22 cellular contexts compared by ENCODE assay signal in genomic region chr5:158740358-158740757, GRCh38.
DNase-seq lines count a peak whose midpoint lies in the region; ATAC-seq, FAIRE-seq and TF ChIP-seq lines count a peak whose summit lies in the region.
"Had no signal": no experiment of that assay in that cellular context is flagged by ENCODE, and none has a peak within 500 bp of the region (broad histone marks: within the 10 kb centered on the region; RNA-seq: fewer than 3 reads in every experiment).

No MANE protein-coding gene starts in this region.

- no peak for DNase-seq in GM23248
- DNase-seq in adipocyte (ENCODE audit: low read depth): no peak
- no peak for DNase-seq in neural progenitor cell (ENCODE audit: low spot score)
- no peak for DNase-seq in HepG2 (ENCODE audit: low spot score)
- DNase-seq in aorta: no peak
- DNase-seq in NCI-H524 (lab: John Stamatoyannopoulos, UW): no peak
- DNase-seq: CD8-positive, alpha-beta memory T cell; DMS79 treated with DMSO at 0.1 percent for 48 hours; GF-D8; Kasumi-1; NCI-H1105 treated with DMSO at 0.1 percent for 48 hours; NCI-H146; NCI-H1930; NCI-H2107; NCI-H524 treated with DMSO at 0.1 percent for 48 hours; NCI-H774; PC-9; RPMI8226 had no signal

- peaks cover 2% of the 10 kb centered on the region for H3K27me3 Mint-ChIP-seq in neural progenitor cell (ENCODE audit: insufficient read depth, low read depth)

- POLR2A ChIA-PET in HepG2 (lab: Yijun Ruan, JAX): no interaction called here

- ATAC-seq in HepG2: no peak
- ATAC-seq in aorta (ENCODE audit: low FRiP score): no peak
- ATAC-seq in GM19455 (IDR thresholded peaks at IDR 0.05; ENCODE audit: unreplicated experiment): no peak

- H2AFZ ChIP-seq in GM23248 (peak overlapping the region; percentile 43; the same call in 1 of the 2 replicates), neural progenitor cell (replicated peaks) (no peak overlapping the region), HepG2 (ENCODE audit: low read length) (no peak overlapping the region)
- H2AFZ ChIP-seq: PC-9 had no signal

- H3K4me1 ChIP-seq in GM23248 (ENCODE audit: insufficient read depth) (peaks cover 8% of the 10 kb centered on the region), adipocyte (ENCODE audit: control insufficient read depth, insufficient read depth, low read length) (peaks cover 24% of the 10 kb centered on the region), neural progenitor cell (no peaks in the 10 kb centered on the region), HepG2 (ENCODE audit: insufficient read depth, low read length) (no peaks in the 10 kb centered on the region), aorta (ENCODE audit: control insufficient read depth in 1 of 2, insufficient read depth in 2 of 2, low read length in 2 of 2) (peaks cover 0 to 5% of the 10 kb centered on the region in 2 donors)

- intact Hi-C loops in HepG2 (cut with micrococcal nuclease; ENCODE audit: unreplicated experiment) (no loop called here), aorta (cut with DNase I) (no loop called here)

- peaks cover 12% of the 10 kb centered on the region for H3K4me1 Mint-ChIP-seq in neural progenitor cell
- H3K4me1 Mint-ChIP-seq: CD14-positive monocyte; CD8-positive, alpha-beta memory T cell had no signal

- 79 to 89% methylated on average over 2 of the region's 2 CpGs for WGBS in GM23248 (ENCODE audit: low coverage in 1 of 2, low lambda C conversion rate in 2 of 2, missing lambda C conversion rate in 2 of 2), 2 experiments
- WGBS in HepG2 (ENCODE audit: low lambda C conversion rate): 75% methylated on average over 2 of the region's 2 CpGs
- 54 to 76% methylated on average over 2 of the region's 2 CpGs for WGBS in aorta, 2 donors

- H3K27me3 ChIP-seq in GM23248 (replicated peaks; ENCODE audit: insufficient read depth) (no peaks in the 10 kb centered on the region), adipocyte (replicated peaks; ENCODE audit: control insufficient read depth, insufficient read depth, low read length) (no peaks in the 10 kb centered on the region), neural progenitor cell (peaks cover 14% of the 10 kb centered on the region), HepG2 (ENCODE audit: control insufficient read depth in 1 of 2, insufficient read depth in 2 of 2, low read length in 2 of 2) (peaks cover 0 to 5% of the 10 kb centered on the region in 2 experiments; a peak in 1 of 5 replicates), aorta (ENCODE audit: control insufficient read depth in 1 of 2, insufficient read depth in 2 of 2, low read length in 1 of 2) (no peaks in the 10 kb centered on the region)

- H3K36me3 Mint-ChIP-seq in neural progenitor cell: no peaks in the 10 kb centered on the region
- H3K36me3 Mint-ChIP-seq: CD14-positive monocyte; CD8-positive, alpha-beta memory T cell had no signal

- CTCF ChIA-PET in HepG2 (lab: Yijun Ruan, JAX; ENCODE audit: low intra/inter-chr PET ratio, low total read pairs): no interaction called here

- H3K4me3 Mint-ChIP-seq in neural progenitor cell: no peak overlapping the region
- H3K4me3 Mint-ChIP-seq: CD14-positive monocyte; CD8-positive, alpha-beta memory T cell had no signal

- H3K9me3 Mint-ChIP-seq in neural progenitor cell: no peaks in the 10 kb centered on the region
- H3K9me3 Mint-ChIP-seq: CD8-positive, alpha-beta memory T cell had no signal

- H3K4me3 ChIP-seq in GM23248 (peak overlapping the region; percentile 27; the same call in 1 of the 2 replicates), adipocyte (ENCODE audit: low read length) (peak overlapping the region; percentile 25), neural progenitor cell (no peak overlapping the region), HepG2 (replicated peaks in 1 of 3; ENCODE audit: insufficient read depth in 1 of 3, low read depth in 2 of 3, low read length in 3 of 3) (no peak overlapping the region), aorta (ENCODE audit: low read length in 2 of 2) (no peak overlapping the region)
- H3K4me3 ChIP-seq: PC-9 had no signal

- H3F3A ChIP-seq in GM23248 (ENCODE audit: insufficient read depth): no peaks in the 10 kb centered on the region
- no peaks in the 10 kb centered on the region for H3F3A ChIP-seq in neural progenitor cell (ENCODE audit: low read depth)

- no peaks in the 10 kb centered on the region for H3K9me2 ChIP-seq in GM23248 (ENCODE audit: insufficient read depth)

- no peaks in the 10 kb centered on the region for H3K36me3 ChIP-seq in GM23248 (ENCODE audit: low read depth)
- H3K36me3 ChIP-seq in adipocyte (ENCODE audit: control insufficient read depth, insufficient read depth, low read length, severe bottlenecking): peaks cover 5% of the 10 kb centered on the region
- H3K36me3 ChIP-seq in neural progenitor cell: no peaks in the 10 kb centered on the region
- H3K36me3 ChIP-seq in HepG2 (replicated peaks in 1 of 2; ENCODE audit: control insufficient read depth in 1 of 2, insufficient read depth in 2 of 2, low read length in 2 of 2): no peaks in the 10 kb centered on the region
- H3K36me3 ChIP-seq in aorta (ENCODE audit: control insufficient read depth in 1 of 2, insufficient read depth in 2 of 2, low read length in 1 of 2): no peaks in the 10 kb centered on the region

- TF ChIP-seq EP300 in HepG2 (IDR thresholded peaks at IDR 0.05; ENCODE audit: low read depth in 2 of 2, low read length in 2 of 2): no peak
- no peak for TF ChIP-seq EP300 in HepG2 (CRISPR knock-in tag; IDR thresholded peaks at IDR 0.05; ENCODE audit: borderline replicate concordance)

- no peaks in the 10 kb centered on the region for H3K9me3 ChIP-seq in GM23248 (ENCODE audit: low read depth)
- no peaks in the 10 kb centered on the region for H3K9me3 ChIP-seq in adipocyte (ENCODE audit: control insufficient read depth, low read length)
- H3K9me3 ChIP-seq in neural progenitor cell (ENCODE audit: low read depth): no peaks in the 10 kb centered on the region
- no peaks in the 10 kb centered on the region for H3K9me3 ChIP-seq in HepG2 (ENCODE audit: low read length)
- no peaks in the 10 kb centered on the region for H3K9me3 ChIP-seq in aorta (ENCODE audit: control insufficient read depth, low read length)

- BruUV-seq in HepG2 (replicated peaks; lab: Mats Ljungman, UMichigan): no TSS peak

- no peak for TF ChIP-seq POLR2A in HepG2 (IDR thresholded peaks at IDR 0.05; ENCODE audit: insufficient read depth in 1 of 2, low read depth in 2 of 2, low read length in 2 of 2)

- peak overlapping the region; percentile 31; the same call in 1 of the 2 replicates for H3K9ac ChIP-seq in GM23248
- H3K9ac ChIP-seq in adipocyte (ENCODE audit: low read length): peak overlapping the region; percentile 60
- no peak overlapping the region for H3K9ac ChIP-seq in neural progenitor cell
- no peak overlapping the region for H3K9ac ChIP-seq in HepG2 (ENCODE audit: insufficient read depth, low read depth, low read length)

- FAIRE-seq in HepG2 (lab: Jason Lieb, UNC): no peak
- FAIRE-seq: GM12891, H54 had no signal

- no peak for TF ChIP-seq RAD21 in HepG2 (CRISPR knock-in tag; IDR thresholded peaks at IDR 0.05)

- no peak overlapping the region for H3K27ac ChIP-seq in GM23248
- no peak overlapping the region for H3K27ac ChIP-seq in neural progenitor cell
- no peak overlapping the region for H3K27ac ChIP-seq in HepG2 (ENCODE audit: extremely low read length, insufficient read depth, low read length)
- no peak overlapping the region for H3K27ac ChIP-seq in aorta (ENCODE audit: low read depth in 1 of 2, low read length in 2 of 2)
- H3K27ac ChIP-seq: PC-9 had no signal

- H4K20me1 ChIP-seq in GM23248 (ENCODE audit: insufficient read depth) (no peaks in the 10 kb centered on the region), neural progenitor cell (ENCODE audit: low read depth) (no peaks in the 10 kb centered on the region), HepG2 (ENCODE audit: insufficient read depth, low read length) (no peaks in the 10 kb centered on the region)

- no peak for TF ChIP-seq CTCF in neural progenitor cell (IDR thresholded peaks at IDR 0.05)
- no peak for TF ChIP-seq CTCF in HepG2 (CRISPR knock-in tag; IDR thresholded peaks at IDR 0.05)

- peaks cover 25% of the 10 kb centered on the region for H3K79me2 ChIP-seq in GM23248 (ENCODE audit: insufficient read depth)
- no peaks in the 10 kb centered on the region for H3K79me2 ChIP-seq in neural progenitor cell (ENCODE audit: low read depth)
- no peaks in the 10 kb centered on the region for H3K79me2 ChIP-seq in HepG2 (ENCODE audit: insufficient read depth, low read length)

- in situ Hi-C loops in GM23248 (cut with MboI): no loop called here
- in situ Hi-C loops in HepG2 (cut with HindIII; ENCODE audit: extremely low pct_ligation_motif_present, low pct_unique_long_range_greater_than_20kb): no loop called here

- peak overlapping the region; percentile 61 for H3K27ac Mint-ChIP-seq in neural progenitor cell
- H3K27ac Mint-ChIP-seq: CD14-positive monocyte; CD8-positive, alpha-beta memory T cell had no signal

- no peak overlapping the region for H3K4me2 ChIP-seq in GM23248 (ENCODE audit: unreplicated experiment)
- no peak overlapping the region for H3K4me2 ChIP-seq in neural progenitor cell
- H3K4me2 ChIP-seq in HepG2 (ENCODE audit: low read depth, low read length): no peak overlapping the region
- H3K4me2 ChIP-seq: PC-9 had no signal

TF ChIP-seq in HepG2, 621 proteins besides CTCF, POLR2A, EP300 and RAD21 (continues in another document):
- TF ChIP-seq ZNF549 (CRISPR knock-in tag; IDR thresholded peaks at IDR 0.05) (no peak), ZNF225 (CRISPR knock-in tag; IDR thresholded peaks at IDR 0.05) (no peak)
- TF ChIP-seq, protein P1, sequence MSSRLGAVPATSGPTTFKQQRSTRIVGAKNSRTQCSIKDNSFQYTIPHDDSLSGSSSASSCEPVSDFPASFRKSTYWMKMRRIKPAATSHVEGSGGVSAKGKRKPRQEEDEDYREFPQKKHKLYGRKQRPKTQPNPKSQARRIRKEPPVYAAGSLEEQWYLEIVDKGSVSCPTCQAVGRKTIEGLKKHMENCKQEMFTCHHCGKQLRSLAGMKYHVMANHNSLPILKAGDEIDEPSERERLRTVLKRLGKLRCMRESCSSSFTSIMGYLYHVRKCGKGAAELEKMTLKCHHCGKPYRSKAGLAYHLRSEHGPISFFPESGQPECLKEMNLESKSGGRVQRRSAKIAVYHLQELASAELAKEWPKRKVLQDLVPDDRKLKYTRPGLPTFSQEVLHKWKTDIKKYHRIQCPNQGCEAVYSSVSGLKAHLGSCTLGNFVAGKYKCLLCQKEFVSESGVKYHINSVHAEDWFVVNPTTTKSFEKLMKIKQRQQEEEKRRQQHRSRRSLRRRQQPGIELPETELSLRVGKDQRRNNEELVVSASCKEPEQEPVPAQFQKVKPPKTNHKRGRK (CRISPR knock-in tag; IDR thresholded peaks at IDR 0.05): no peak

Comparison
In these comparisons a context has a peak if more than half of its experiments do, and no peak if none do; other contexts are left out.
1. H3K4me3 ChIP-seq: peak in GM23248 (single experiment) and adipocyte (single experiment); none in neural progenitor cell (single experiment), HepG2 (0 of 3) and aorta (0 of 2).
2. H3K9ac ChIP-seq: peak in GM23248 (single experiment) and adipocyte (single experiment); none in neural progenitor cell (single experiment) and HepG2 (single experiment).